Comparison of ENCODE assay signal across 8 cellular contexts in genomic region chr3:38136272-38136806, GRCh38. TPM values are rescaled to one million over a fixed set of nuclear protein-coding genes. Genes with fewer than 3 reads are reported as not detected.
A peak's percentile ranks its signal among the peaks of the same experiment; 100 is the strongest.
DNase-seq lines count a peak whose midpoint lies in the region; ATAC-seq and TF ChIP-seq lines count a peak whose summit lies in the region.

No MANE protein-coding gene starts in this region.

- H3K36me3 ChIP-seq in A673 (ENCODE audit: insufficient read depth, low read length, poor library complexity, severe bottlenecking) (peaks cover 4% of the 10 kb centered on the region), gastroesophageal sphincter (peaks cover 0 to 53% of the 10 kb centered on the region in 2 donors)

- no peak for TF ChIP-seq EP300 in gastroesophageal sphincter (IDR thresholded peaks at IDR 0.05)

- no peak for TF ChIP-seq POLR2A in gastroesophageal sphincter (IDR thresholded peaks at IDR 0.05)

- H3K27me3 ChIP-seq in A673 (replicated peaks; ENCODE audit: insufficient read depth, low read depth, low read length, poor library complexity), result no peaks in the 10 kb centered on the region
- no peaks in the 10 kb centered on the region for H3K27me3 ChIP-seq in gastroesophageal sphincter

- no peak for TF ChIP-seq CTCF in A673 (conservative IDR thresholded peaks at IDR 0.05; ENCODE audit: low read depth, low read length)
- TF ChIP-seq CTCF in gastroesophageal sphincter (IDR thresholded peaks at IDR 0.05), result no peak
- TF ChIP-seq CTCF in progenitor cell of endocrine pancreas (IDR thresholded peaks at IDR 0.05; ENCODE audit: unreplicated experiment), result no peak

- no TSS peak for BruUV-seq in A673 (replicated peaks; lab: Mats Ljungman, UMichigan)

- CTCF ChIA-PET in A673 (lab: Charles Lee), result interaction anchor here (1.5 kb wide), 1 partner anchor 210 kb away, joined by 3 read pairs; the partner anchor contains the start of gene XYLB

- peak overlapping the region; percentile 88 for H3K27ac Mint-ChIP-seq in activated CD4-positive, alpha-beta T cell treated with anti-CD3 and anti-CD28 coated beads, Interleukin-2, amount 10 ng/mL, durations not matched to agents 24 days and 14 days
- H3K27ac Mint-ChIP-seq in progenitor cell of endocrine pancreas, result peak overlapping the region; percentile 98

- H3K4me3 ChIP-seq in A673 (ENCODE audit: low read depth, low read length, poor library complexity, severe bottlenecking) (peak overlapping the region; percentile 81), gastroesophageal sphincter (peak overlapping the region; percentile 79 to 96)

- H3K9me3 ChIP-seq in A673 (ENCODE audit: low read depth, low read length, poor library complexity, severe bottlenecking), result no peaks in the 10 kb centered on the region
- H3K9me3 ChIP-seq in gastroesophageal sphincter, result no peaks in the 10 kb centered on the region

- H3K27ac ChIP-seq in A673 (ENCODE audit: low read depth, low read length, poor library complexity, severe bottlenecking) (peak overlapping the region; percentile 71), gastroesophageal sphincter (peak overlapping the region; percentile 19 to 94 (median 88))

- intact Hi-C loops in A673 (cut with micrococcal nuclease; ENCODE audit: unreplicated experiment), result loop anchor here (10.0 kb wide), 1 partner anchor 208 kb away; the partner anchor contains the start of gene XYLB
- intact Hi-C loops in activated CD4-positive, alpha-beta T cell treated with anti-CD3 and anti-CD28 coated beads, Interleukin-2, amount 10 ng/mL, durations not matched to agents 24 days and 14 days (cut with micrococcal nuclease), result loop anchor here (2.0 to 5.0 kb wide), 5 partner anchors 14 to 1144 kb away; partner anchors contain the start of genes ACVR2B, EPM2AIP1, EXOG and MLH1

- H3K36me3 Mint-ChIP-seq in activated CD4-positive, alpha-beta T cell treated with anti-CD3 and anti-CD28 coated beads, Interleukin-2, amount 10 ng/mL, durations not matched to agents 24 days and 14 days (ENCODE audit: low read depth), result peaks cover 42% of the 10 kb centered on the region
- peaks cover 8% of the 10 kb centered on the region for H3K36me3 Mint-ChIP-seq in progenitor cell of endocrine pancreas (ENCODE audit: insufficient read depth)

- no peak for DNase-seq in A673 (ENCODE audit: low spot score)
- peak; percentile 75 for DNase-seq in activated CD4-positive, alpha-beta T cell treated with anti-CD3 and anti-CD28 coated beads, Interleukin-2, amount 10 ng/mL, durations not matched to agents 24 days and 14 days
- DNase-seq in progenitor cell of endocrine pancreas (ENCODE audit: low spot score, unreplicated experiment), result no peak
- DNase-seq in NCI-H1048 (lab: John Stamatoyannopoulos, UW), result no peak
- DNase-seq in putamen (ENCODE audit: low spot score), result no peak

- H3K27me3 Mint-ChIP-seq in activated CD4-positive, alpha-beta T cell treated with anti-CD3 and anti-CD28 coated beads, Interleukin-2, amount 10 ng/mL, durations not matched to agents 24 days and 14 days, result no peaks in the 10 kb centered on the region
- no peaks in the 10 kb centered on the region for H3K27me3 Mint-ChIP-seq in progenitor cell of endocrine pancreas

- H3K9me3 Mint-ChIP-seq in activated CD4-positive, alpha-beta T cell treated with anti-CD3 and anti-CD28 coated beads, Interleukin-2, amount 10 ng/mL, durations not matched to agents 24 days and 14 days, result no peaks in the 10 kb centered on the region
- H3K9me3 Mint-ChIP-seq in progenitor cell of endocrine pancreas (ENCODE audit: low read depth), result no peaks in the 10 kb centered on the region

- 1 to 2% methylated on average over 6 to 7 of the region's 28 CpGs for WGBS in gastroesophageal sphincter (ENCODE audit: low coverage in 1 of 2), 2 donors

- H3K4me1 Mint-ChIP-seq in activated CD4-positive, alpha-beta T cell treated with anti-CD3 and anti-CD28 coated beads, Interleukin-2, amount 10 ng/mL, durations not matched to agents 24 days and 14 days, result peaks cover 64% of the 10 kb centered on the region
- peaks cover 58% of the 10 kb centered on the region for H3K4me1 Mint-ChIP-seq in progenitor cell of endocrine pancreas (ENCODE audit: low read depth)

- H3K4me1 ChIP-seq in A673 (ENCODE audit: insufficient read depth, low read length, poor library complexity, severe bottlenecking) (peaks cover 4% of the 10 kb centered on the region), gastroesophageal sphincter (peaks cover 5 to 68% (median 21%) of the 10 kb centered on the region in 3 donors)

- H3K4me3 Mint-ChIP-seq in activated CD4-positive, alpha-beta T cell treated with anti-CD3 and anti-CD28 coated beads, Interleukin-2, amount 10 ng/mL, durations not matched to agents 24 days and 14 days, result peak overlapping the region; percentile 90
- peak overlapping the region; percentile 98 for H3K4me3 Mint-ChIP-seq in progenitor cell of endocrine pancreas (ENCODE audit: low read depth)

- ATAC-seq in GM19397 (IDR thresholded peaks at IDR 0.05; ENCODE audit: unreplicated experiment) (peak; percentile 7), gastroesophageal sphincter (no peak), GM18517 (IDR thresholded peaks at IDR 0.05; ENCODE audit: unreplicated experiment) (no peak)

- POLR2A ChIA-PET in A673 (lab: Charles Lee; ENCODE audit: low non-redundant PET), result no interaction called here

RNA-seq across cellular contexts. Expression of gene ACAA1, which starts 0.6 kb away (rescaled TPM):
- 24.0 and 27.4 TPM in 2 replicates for total RNA-seq in A673 (2021)
- 68.7 and 71.6 TPM in 2 replicates for total RNA-seq in activated CD4-positive, alpha-beta T cell treated with anti-CD3 and anti-CD28 coated beads, Interleukin-2, amount 10 ng/mL, durations not matched to agents 24 days and 14 days
- total RNA-seq in gastroesophageal sphincter, result 10 to 100 TPM; 28.3 to 46.6 (median 41.2) TPM
- total RNA-seq in progenitor cell of endocrine pancreas, result 97.8 and 104 TPM in 2 replicates

RNA-seq across cellular contexts. Expression of gene MYD88, which starts 2.1 kb away (rescaled TPM):
- total RNA-seq in A673 (2021) (11.9 and 13.1 TPM in 2 replicates), gastroesophageal sphincter (10 to 100 TPM; 18.5 to 36.8 (median 29.6) TPM), progenitor cell of endocrine pancreas (23.9 and 24.2 TPM in 2 replicates)
- total RNA-seq in activated CD4-positive, alpha-beta T cell treated with anti-CD3 and anti-CD28 coated beads, Interleukin-2, amount 10 ng/mL, durations not matched to agents 24 days and 14 days, result 32.0 and 36.9 TPM in 2 replicates

RNA-seq across cellular contexts. Expression of gene OXSR1, which starts 29.0 kb away (rescaled TPM):
- 30.9 and 31.1 TPM in 2 replicates for total RNA-seq in A673 (2021)
- 56.4 and 58.3 TPM in 2 replicates for total RNA-seq in activated CD4-positive, alpha-beta T cell treated with anti-CD3 and anti-CD28 coated beads, Interleukin-2, amount 10 ng/mL, durations not matched to agents 24 days and 14 days
- 10 to 100 TPM; 29.5 to 41.0 (median 34.3) TPM for total RNA-seq in gastroesophageal sphincter
- total RNA-seq in progenitor cell of endocrine pancreas, result 55.5 and 56.3 TPM in 2 replicates
